8 cellular contexts compared by ENCODE assay signal in genomic region chr3:138051946-138052802, GRCh38. TPM values are rescaled to one million over a fixed set of nuclear protein-coding genes. Genes with fewer than 3 reads are reported as not detected.
DNase-seq lines count a peak whose midpoint lies in the region; ATAC-seq, FAIRE-seq and TF ChIP-seq lines count a peak whose summit lies in the region.

No MANE protein-coding gene starts in this region.

- peak; percentile 96 for ATAC-seq in HCT116

- H3K4me3 ChIP-seq in HCT116 (replicated peaks in 1 of 2; ENCODE audit: low read depth in 1 of 2, low read length in 2 of 2) (no peak overlapping the region), MM.1S (ENCODE audit: low read length) (no peak overlapping the region), sigmoid colon (no peak overlapping the region)

- H3K27ac ChIP-seq in HCT116 (ENCODE audit: low read depth, low read length) = no peak overlapping the region
- no peak overlapping the region for H3K27ac ChIP-seq in MM.1S (ENCODE audit: low read length)
- H3K27ac ChIP-seq in sigmoid colon = no peak overlapping the region

- peak; percentile 27 for DNase-seq in stimulated activated CD4-positive, alpha-beta T cell treated with anti-CD3 and anti-CD28 coated beads, Interleukin-1b, Interleukin-23, amount 100 ng/mL, for 48 hours
- DNase-seq in stimulated activated CD4-positive, alpha-beta T cell treated with anti-CD3 and anti-CD28 coated beads, Interleukin-12 subunit alpha, Interleukin-12 subunit beta, amount 100 ng/mL, for 4 hours = no peak
- peak; percentile 12 for DNase-seq in HCT116 (ENCODE audit: low read depth, low spot score)
- peak; percentile 53 for DNase-seq in MM.1S
- DNase-seq in amniotic epithelial cell (ENCODE audit: low read depth) = peak; percentile 47
- peak; percentile 63 for DNase-seq in iris pigment epithelial cell (ENCODE audit: low read depth)
- DNase-seq in urothelium cell line (ENCODE audit: low spot score) = peak; percentile 35
- DNase-seq in sigmoid colon = no peak

- no peak overlapping the region for H3K4me2 ChIP-seq in HCT116 (ENCODE audit: low read length)
- no peak overlapping the region for H3K4me2 ChIP-seq in MM.1S (ENCODE audit: low read depth, low read length)

- H3K9me2 ChIP-seq in HCT116 (ENCODE audit: insufficient read depth) (no peaks in the 10 kb centered on the region), MM.1S (replicated peaks; ENCODE audit: insufficient read depth, low read length) (no peaks in the 10 kb centered on the region)

- WGBS in sigmoid colon, 2 donors = 42 to 50% methylated on average over 8 of the region's 8 CpGs

- CTCF ChIA-PET in HCT116 (lab: Charles Lee) = interaction anchor here (0.6 to 1.8 kb wide), 7 partner anchors 9 to 947 kb away, joined by 3 to 4 read pairs (median 4); no protein-coding TSS in a partner anchor

- no peaks in the 10 kb centered on the region for H3K9me3 ChIP-seq in HCT116 (ENCODE audit: control insufficient read depth in 1 of 2, insufficient read depth in 1 of 2, low read depth in 1 of 2, low read length in 2 of 2)
- H3K9me3 ChIP-seq in MM.1S (replicated peaks; ENCODE audit: insufficient read depth, low read length) = no peaks in the 10 kb centered on the region
- no peaks in the 10 kb centered on the region for H3K9me3 ChIP-seq in sigmoid colon

- no peaks in the 10 kb centered on the region for H3F3A ChIP-seq in MM.1S (ENCODE audit: insufficient read depth, low read length)

- peak; percentile 51 to 86 (median 79); a peak in 5 of 6 replicates for TF ChIP-seq CTCF in HCT116 (IDR thresholded peaks at IDR 0.05 in 2 of 3, conservative IDR thresholded peaks at IDR 0.05 in 1 of 3; ENCODE audit: borderline replicate concordance in 1 of 3, insufficient read depth in 1 of 3, low read depth in 2 of 3, low read length in 2 of 3)
- peak; percentile 82 for TF ChIP-seq CTCF in MM.1S (IDR thresholded peaks at IDR 0.05; ENCODE audit: low read length)
- TF ChIP-seq CTCF in sigmoid colon (IDR thresholded peaks at IDR 0.05) = peak in 2 of 4 experiments; percentile 21 to 25

- RAD21 ChIA-PET in HCT116 (lab: Charles Lee; ENCODE audit: low non-redundant PET in 1 of 2, low total read pairs in 2 of 2, uncharacterized antibody in 2 of 2, unreplicated experiment in 2 of 2) = no interaction called here

- H3K9ac ChIP-seq in HCT116 (ENCODE audit: low read length) (no peak overlapping the region), MM.1S (ENCODE audit: low read length) (no peak overlapping the region)

- no TSS peak for BruUV-seq in HCT116 (replicated peaks; lab: Mats Ljungman, UMichigan)

- H3K36me3 ChIP-seq in HCT116 (ENCODE audit: control insufficient read depth in 1 of 2, insufficient read depth in 2 of 2, low read length in 2 of 2) (no peaks in the 10 kb centered on the region), MM.1S (replicated peaks; ENCODE audit: insufficient read depth, low read length) (no peaks in the 10 kb centered on the region), sigmoid colon (no peaks in the 10 kb centered on the region)

- no peak for TF ChIP-seq POLR2A in HCT116 (IDR thresholded peaks at IDR 0.05; ENCODE audit: borderline replicate concordance, extremely low read depth, insufficient read depth, insufficient read length)
- no peak for TF ChIP-seq POLR2A in sigmoid colon (IDR thresholded peaks at IDR 0.05)

- intact Hi-C loops in HCT116 (cut with micrococcal nuclease) = loop anchor here (1.0 to 5.0 kb wide), 3 partner anchors 81 to 945 kb away; no protein-coding TSS in a partner anchor
- intact Hi-C loops in sigmoid colon (cut with DNase I) = no loop called here

- no peaks in the 10 kb centered on the region for H4K20me1 ChIP-seq in HCT116 (ENCODE audit: insufficient read depth)
- H4K20me1 ChIP-seq in MM.1S (ENCODE audit: insufficient read depth, low read length) = no peaks in the 10 kb centered on the region

- H2AFZ ChIP-seq in HCT116 (ENCODE audit: low read depth, low read length, poor library complexity, severe bottlenecking) = no peak overlapping the region
- H2AFZ ChIP-seq in MM.1S (ENCODE audit: low read length) = no peak overlapping the region

- H3K79me2 ChIP-seq in HCT116 (ENCODE audit: insufficient read depth, low read length) = no peaks in the 10 kb centered on the region
- no peaks in the 10 kb centered on the region for H3K79me2 ChIP-seq in MM.1S (ENCODE audit: low read length)

- no peaks in the 10 kb centered on the region for H3K27me3 ChIP-seq in HCT116 (ENCODE audit: insufficient read depth, low read length)
- no peaks in the 10 kb centered on the region for H3K27me3 ChIP-seq in MM.1S (replicated peaks; ENCODE audit: insufficient read depth, low read length)
- H3K27me3 ChIP-seq in sigmoid colon = no peaks in the 10 kb centered on the region

- TF ChIP-seq EP300 in sigmoid colon (IDR thresholded peaks at IDR 0.05) = no peak

- TF ChIP-seq RAD21 in HCT116 (IDR thresholded peaks at IDR 0.05; ENCODE audit: low read depth) = peak; percentile 73

- H3K4me1 ChIP-seq in HCT116 (ENCODE audit: control insufficient read depth in 1 of 2, insufficient read depth in 2 of 2, low read length in 2 of 2) (no peaks in the 10 kb centered on the region), MM.1S (ENCODE audit: low read length) (no peaks in the 10 kb centered on the region), sigmoid colon (no peaks in the 10 kb centered on the region)

- POLR2A ChIA-PET in HCT116 (lab: Charles Lee) = no interaction called here

- no peak for FAIRE-seq in urothelium cell line (lab: Jason Lieb, UNC)

TF ChIP-seq in HCT116, 20 proteins besides CTCF, POLR2A, EP300 and RAD21:
- no peak for TF ChIP-seq ZFX (IDR thresholded peaks at IDR 0.05)
- no peak for TF ChIP-seq SP1 (IDR thresholded peaks at IDR 0.05; ENCODE audit: low read depth)
- TF ChIP-seq EGR1 (IDR thresholded peaks at IDR 0.05; ENCODE audit: low read depth) = no peak
- TF ChIP-seq ELF1 (IDR thresholded peaks at IDR 0.05; ENCODE audit: borderline replicate concordance, low read depth) = no peak
- TF ChIP-seq FOSL1 (IDR thresholded peaks at IDR 0.05; ENCODE audit: low read depth) = no peak
- TF ChIP-seq SIN3A (IDR thresholded peaks at IDR 0.05; ENCODE audit: low read depth) = no peak
- no peak for TF ChIP-seq SRF (IDR thresholded peaks at IDR 0.05; ENCODE audit: low read depth)
- no peak for TF ChIP-seq YY1 (IDR thresholded peaks at IDR 0.05; ENCODE audit: extremely low read depth, insufficient replicate concordance, low read depth, low read length)
- no peak for TF ChIP-seq CBX3 (IDR thresholded peaks at IDR 0.05; ENCODE audit: low read depth)
- TF ChIP-seq TCF7L2 (IDR thresholded peaks at IDR 0.05; ENCODE audit: borderline replicate concordance, extremely low read depth, insufficient read depth, insufficient read length) = no peak
- TF ChIP-seq ZNF274 (IDR thresholded peaks at IDR 0.05; ENCODE audit: low read depth, low read length) = no peak
- TF ChIP-seq, protein P1, sequence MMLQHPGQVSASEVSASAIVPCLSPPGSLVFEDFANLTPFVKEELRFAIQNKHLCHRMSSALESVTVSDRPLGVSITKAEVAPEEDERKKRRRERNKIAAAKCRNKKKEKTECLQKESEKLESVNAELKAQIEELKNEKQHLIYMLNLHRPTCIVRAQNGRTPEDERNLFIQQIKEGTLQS (IDR thresholded peaks at IDR 0.05) = no peak
- TF ChIP-seq CEBPB (IDR thresholded peaks at IDR 0.05; ENCODE audit: low read depth) = no peak
- no peak for TF ChIP-seq REST (IDR thresholded peaks at IDR 0.05; ENCODE audit: low read depth)
- no peak for TF ChIP-seq JUND (IDR thresholded peaks at IDR 0.05)
- no peak for TF ChIP-seq EZH2phosphoT487 (IDR thresholded peaks at IDR 0.05; ENCODE audit: borderline replicate concordance)
- TF ChIP-seq EZH2 (IDR thresholded peaks at IDR 0.05) = no peak
- no peak for TF ChIP-seq MAX (IDR thresholded peaks at IDR 0.05)
- TF ChIP-seq POLR2AphosphoS5 (IDR thresholded peaks at IDR 0.05; ENCODE audit: low read depth, low read length) = no peak

RNA-seq across cellular contexts. Expression of gene CLDN18, which starts 42.2 kb away (rescaled TPM):
- total RNA-seq in HCT116 (2021; ENCODE audit: unreplicated experiment) = 0.17 TPM
- polyA plus RNA-seq in HCT116 (2012) = 0.03 and 0.05 TPM in 2 replicates
- total RNA-seq in sigmoid colon = not detected
- polyA plus RNA-seq in sigmoid colon = 1 to 10 TPM in 1 of 3 donors, under 1 TPM in 1, not detected in 1; 0.10 to 1.8 TPM

Comparison
In these comparisons a context has a peak if more than half of its experiments do, and no peak if none do; other contexts are left out.
1. DNase-seq: peak in stimulated activated CD4-positive, alpha-beta T cell treated with anti-CD3 and anti-CD28 coated beads, Interleukin-1b, Interleukin-23, amount 100 ng/mL, for 48 hours (single experiment), HCT116 (single experiment), MM.1S (single experiment), amniotic epithelial cell (single experiment), iris pigment epithelial cell (single experiment) and urothelium cell line (single experiment); none in stimulated activated CD4-positive, alpha-beta T cell treated with anti-CD3 and anti-CD28 coated beads, Interleukin-12 subunit alpha, Interleukin-12 subunit beta, amount 100 ng/mL, for 4 hours (single experiment) and sigmoid colon (single experiment).